In genomic region chr7:129829677-129830631, GRCh38 we compare ENCODE assay signal across 8 cellular contexts.
A peak's percentile ranks its signal among the peaks of the same experiment; 100 is the strongest.
DNase-seq lines count a peak whose midpoint lies in the region; ATAC-seq lines count a peak whose summit lies in the region.

No MANE protein-coding gene starts in this region.

- peaks cover 16% of the 10 kb centered on the region for H3K4me1 ChIP-seq in right cardiac atrium (ENCODE audit: control insufficient read depth, insufficient read depth, low read length)

- peak; percentile 22 to 39 for ATAC-seq in right cardiac atrium
- no peak for ATAC-seq in HG03095 (IDR thresholded peaks at IDR 0.05; ENCODE audit: unreplicated experiment)
- ATAC-seq in GM18861 (IDR thresholded peaks at IDR 0.05; ENCODE audit: unreplicated experiment), result no peak

- no peak overlapping the region for H3K4me3 ChIP-seq in right cardiac atrium (ENCODE audit: low read length)

- WGBS in right cardiac atrium, result 13% methylated on average over 22 of the region's 22 CpGs

- no peaks in the 10 kb centered on the region for H3K9me3 ChIP-seq in right cardiac atrium (ENCODE audit: control insufficient read depth, low read length)

- DNase-seq in GM03348 (ENCODE audit: low spot score), result peak; percentile 77
- peak; percentile 78 for DNase-seq in NCI-H1105 (lab: John Stamatoyannopoulos, UW)
- peak; percentile 36 for DNase-seq in T follicular helper cell (ENCODE audit: low read depth)
- DNase-seq in right cardiac atrium, result peak; percentile 52 to 79 (median 64)
- DNase-seq in putamen (ENCODE audit: low spot score), result peak; percentile 62

- intact Hi-C loops in right cardiac atrium (cut with DNase I), result loop anchor here (2.0 to 10.0 kb wide), 7 partner anchors 117 to 182 kb away; partner anchors contain the start of gene UBE2H (in 1 of the 4)

- no peaks in the 10 kb centered on the region for H3K27me3 ChIP-seq in right cardiac atrium (ENCODE audit: control insufficient read depth, insufficient read depth)

- H3K27ac ChIP-seq in angular gyrus (ENCODE audit: low read depth, low read length) (peak overlapping the region; percentile 74), right cardiac atrium (ENCODE audit: low read length) (peak overlapping the region; percentile 28)

Comparison
In these comparisons a context has a peak if more than half of its experiments do, and no peak if none do; other contexts are left out.
1. ATAC-seq: peak in right cardiac atrium (2 of 2); none in HG03095 (single experiment) and GM18861 (single experiment).
2. Peak in every context shown above with its lines, with median percentiles within 50 percentile points of each other: DNase-seq.